19 cellular contexts compared by ENCODE assay signal in genomic region chr11:42329930-42330555, GRCh38.
"Had no signal": no experiment of that assay in that cellular context is flagged by ENCODE, and none has a peak within 500 bp of the region (broad histone marks: within the 10 kb centered on the region; RNA-seq: fewer than 3 reads in every experiment).

No MANE protein-coding gene starts in this region.

- DNase-seq: activated CD4-positive, alpha-beta memory T cell treated with anti-CD3 and anti-CD28 coated beads, Interleukin-2, amount 10 ng/mL, durations not matched to agents 7 days and 5 days; activated CD4-positive, alpha-beta T cell treated with anti-CD3 and anti-CD28 coated beads, Interleukin-2, amount 10 ng/mL, durations not matched to agents 24 days and 14 days; activated effector memory CD4-positive, alpha-beta T cell treated with Interleukin-2 at 50 U/mL for 16 hours; activated naive CD4-positive, alpha-beta T cell treated with anti-CD3 and anti-CD28 coated beads for 36 hours; activated naive CD8-positive, alpha-beta T cell treated with anti-CD3 and anti-CD28 coated beads, Interleukin-2, amount 10 ng/mL, durations not matched to agents 7 days and 5 days; activated T-cell treated with anti-CD3 and anti-CD28 coated beads, Interleukin-2, amount 50 U/mL, for 72 hours; amygdala; dorsolateral prefrontal cortex; effector memory CD8-positive, alpha-beta T cell; kidney; lower lobe of right lung; naive thymus-derived CD8-positive, alpha-beta T cell; stimulated activated CD4-positive, alpha-beta T cell treated with anti-CD3 and anti-CD28 coated beads, Interleukin-4, amount 100 ng/mL, for 24 hours; stimulated activated naive CD8-positive, alpha-beta T cell treated with anti-CD3 and anti-CD28 coated beads, Interleukin-15, Interleukin-2, amounts not matched to agents 100 U/mL and 50 U/mL, for 24 hours; T-cell; upper lobe of left lung had no signal

- H3K4me3 ChIP-seq: dorsolateral prefrontal cortex, lower lobe of right lung, upper lobe of left lung had no signal

- ATAC-seq: activated CD4-positive, CD25-positive, alpha-beta regulatory T cell treated with anti-CD3 and anti-CD28 coated beads, Interleukin-2, amount 50 U/mL, for 24 hours; activated T-cell treated with anti-CD3 and anti-CD28 coated beads, Interleukin-2, amount 50 U/mL, for 72 hours; effector memory CD8-positive, alpha-beta T cell; esophagus mucosa; lower lobe of right lung; naive thymus-derived CD8-positive, alpha-beta T cell; stimulated activated naive CD8-positive, alpha-beta T cell treated with anti-CD3 and anti-CD28 coated beads, Interleukin-15, Interleukin-2, amounts not matched to agents 100 U/mL and 50 U/mL, for 24 hours; T-cell had no signal

- H3K27ac ChIP-seq: dorsolateral prefrontal cortex, lower lobe of right lung, upper lobe of left lung, VCaP had no signal
